8 cellular contexts compared by ENCODE assay signal in genomic region chr4:6278801-6279197, GRCh38. TPM values are rescaled to one million over a fixed set of nuclear protein-coding genes. Genes with fewer than 3 reads are reported as not detected.
DNase-seq lines count a peak whose midpoint lies in the region; ATAC-seq and TF ChIP-seq lines count a peak whose summit lies in the region.

No MANE protein-coding gene starts in this region.

- H3K79me2 ChIP-seq in mammary epithelial cell (ENCODE audit: insufficient read depth, low read length) = peaks cover 2% of the 10 kb centered on the region

- no peak overlapping the region for H3K4me2 ChIP-seq in mammary epithelial cell (ENCODE audit: insufficient read depth, low read depth, low read length)

- CTCF ChIA-PET in mammary epithelial cell (lab: Charles Lee; ENCODE audit: low non-redundant PET) = no interaction called here

- no peak for TF ChIP-seq CTCF in breast epithelium (IDR thresholded peaks at IDR 0.05)
- TF ChIP-seq CTCF in mammary epithelial cell (conservative IDR thresholded peaks at IDR 0.05 in 1 of 2, IDR thresholded peaks at IDR 0.05 in 1 of 2; ENCODE audit: extremely low read depth in 1 of 2, insufficient read depth in 1 of 2, low read depth in 1 of 2, low read length in 2 of 2) = no peak
- TF ChIP-seq CTCF in colonic mucosa (IDR thresholded peaks at IDR 0.05) = no peak
- no peak for TF ChIP-seq CTCF in prostate gland (IDR thresholded peaks at IDR 0.05)

- no peak for DNase-seq in breast epithelium (ENCODE audit: low spot score in 2 of 2)
- DNase-seq in mammary epithelial cell = no peak
- peak; percentile 49 for DNase-seq in colonic mucosa
- no peak for DNase-seq in prostate gland (ENCODE audit: low spot score)
- DNase-seq in activated gamma-delta T cell treated with Interleukin-2 at 50 U/mL for 16 hours = no peak
- no peak for DNase-seq in NCI-H2196 treated with DMSO at 0.1 percent for 48 hours (lab: John Stamatoyannopoulos, UW; ENCODE audit: unreplicated experiment)
- no peak for DNase-seq in NCI-H345 treated with DMSO at 0.1 percent for 48 hours (lab: John Stamatoyannopoulos, UW; ENCODE audit: unreplicated experiment)

- H3K4me1 ChIP-seq in breast epithelium = peaks cover 0 to 2% of the 10 kb centered on the region in 2 donors
- peaks cover 11% of the 10 kb centered on the region for H3K4me1 ChIP-seq in mammary epithelial cell (ENCODE audit: insufficient read depth, low read length)
- no peaks in the 10 kb centered on the region for H3K4me1 ChIP-seq in colonic mucosa
- no peaks in the 10 kb centered on the region for H3K4me1 ChIP-seq in prostate gland (replicated peaks)

- H3K36me3 ChIP-seq in breast epithelium (no peaks in the 10 kb centered on the region), mammary epithelial cell (ENCODE audit: insufficient read depth, low read length) (no peaks in the 10 kb centered on the region), colonic mucosa (no peaks in the 10 kb centered on the region), prostate gland (no peaks in the 10 kb centered on the region)

- in situ Hi-C loops in mammary epithelial cell (cut with MboI; ENCODE audit: low sequenced_read_pairs in 2 of 2) = no loop called here

- H3K27ac ChIP-seq in breast epithelium = peak overlapping the region; percentile 17 to 67
- no peak overlapping the region for H3K27ac ChIP-seq in mammary epithelial cell (ENCODE audit: insufficient read depth, low read depth, low read length)
- no peak overlapping the region for H3K27ac ChIP-seq in colonic mucosa
- peak overlapping the region; percentile 10 to 43 for H3K27ac ChIP-seq in prostate gland

- no peaks in the 10 kb centered on the region for H4K20me1 ChIP-seq in mammary epithelial cell (ENCODE audit: insufficient read depth, low read length)

- dilution Hi-C loops in mammary epithelial cell (cut with HindIII; ENCODE audit: low sequenced_read_pairs) = no loop called here

- ATAC-seq in HG03196 (IDR thresholded peaks at IDR 0.05; ENCODE audit: unreplicated experiment) = peak; percentile 90

- TF ChIP-seq POLR2A in breast epithelium (IDR thresholded peaks at IDR 0.05) = no peak
- no peak for TF ChIP-seq POLR2A in prostate gland (IDR thresholded peaks at IDR 0.05)

- H3K4me3 ChIP-seq in breast epithelium (no peak overlapping the region), mammary epithelial cell (replicated peaks in 1 of 3; ENCODE audit: insufficient read depth in 1 of 3, low read depth in 2 of 3, low read length in 3 of 3) (no peak overlapping the region), colonic mucosa (no peak overlapping the region), prostate gland (no peak overlapping the region)

- no peak overlapping the region for H2AFZ ChIP-seq in mammary epithelial cell (ENCODE audit: low read depth, low read length)

- intact Hi-C loops in breast epithelium (cut with DNase I; ENCODE audit: low total_unique reads) = no loop called here
- intact Hi-C loops in mammary epithelial cell (cut with micrococcal nuclease) = no loop called here
- intact Hi-C loops in colonic mucosa (cut with DNase I) = no loop called here
- intact Hi-C loops in prostate gland (cut with DNase I) = no loop called here

- 69% methylated on average over 7 of the region's 10 CpGs for WGBS in mammary epithelial cell (ENCODE audit: low coverage, missing lambda C conversion rate)
- WGBS in prostate gland = 53% methylated on average over 10 of the region's 10 CpGs

- no peaks in the 10 kb centered on the region for H3K27me3 ChIP-seq in breast epithelium
- H3K27me3 ChIP-seq in mammary epithelial cell (ENCODE audit: insufficient read depth, low read length) = no peaks in the 10 kb centered on the region
- H3K27me3 ChIP-seq in colonic mucosa = no peaks in the 10 kb centered on the region
- no peaks in the 10 kb centered on the region for H3K27me3 ChIP-seq in prostate gland (replicated peaks; ENCODE audit: insufficient read depth)

- H3K9me3 ChIP-seq in breast epithelium = no peaks in the 10 kb centered on the region
- no peaks in the 10 kb centered on the region for H3K9me3 ChIP-seq in mammary epithelial cell (replicated peaks; ENCODE audit: insufficient read depth, low read length)
- no peaks in the 10 kb centered on the region for H3K9me3 ChIP-seq in colonic mucosa
- H3K9me3 ChIP-seq in prostate gland = no peaks in the 10 kb centered on the region

- no TSS peak for BruUV-seq in mammary epithelial cell (replicated peaks; lab: Mats Ljungman, UMichigan)

- H3K9ac ChIP-seq in mammary epithelial cell (ENCODE audit: insufficient read depth, low read length) = no peak overlapping the region
- peak overlapping the region; percentile 39 to 44 for H3K9ac ChIP-seq in colonic mucosa (ENCODE audit: low read depth in 2 of 2, low read length in 2 of 2)

RNA-seq across cellular contexts. Expression of gene WFS1, which starts 9.1 kb away (rescaled TPM):
- 10 to 100 TPM; 32.5 to 58.3 (median 37.1) TPM for total RNA-seq in breast epithelium
- total RNA-seq in mammary epithelial cell = 10 to 100 TPM; 13.3 to 17.8 TPM
- polyA plus RNA-seq in mammary epithelial cell = 15.5 TPM
- 19.4 TPM for polyA minus RNA-seq in mammary epithelial cell
- total RNA-seq in colonic mucosa = 10 to 100 TPM; 12.1 to 12.7 TPM
- 100 to 1,000 TPM in 1 of 2 donors, 10 to 100 TPM in 1; 53.4 to 169 TPM for total RNA-seq in prostate gland

Comparison
In these comparisons a context has a peak if more than half of its experiments do, and no peak if none do; other contexts are left out.
1. H3K27ac ChIP-seq: peak in breast epithelium (2 of 2) and prostate gland (2 of 2); none in mammary epithelial cell (single experiment) and colonic mucosa (single experiment).